ENCODE assay signal across 2 cellular contexts in the genomic region with DNA sequence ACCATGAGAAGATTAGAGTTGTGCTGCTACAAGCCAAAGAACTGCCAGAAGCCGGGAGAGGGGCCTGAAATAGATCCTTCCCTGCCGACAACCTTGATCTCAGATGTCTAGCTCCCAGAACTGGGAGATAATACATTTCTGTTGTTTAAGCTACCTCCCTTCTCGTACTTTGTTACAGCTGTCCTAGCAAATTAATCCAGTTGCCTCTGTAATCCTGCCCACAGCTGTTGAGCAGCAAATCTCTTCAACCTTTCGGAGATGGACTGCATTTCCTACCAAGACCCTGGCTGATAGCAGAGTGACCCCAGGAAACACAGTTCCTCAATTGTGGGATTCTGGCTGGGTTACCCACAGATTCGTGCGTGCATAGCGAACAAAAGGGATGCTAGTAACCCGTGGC.
TF ChIP-seq lines count a peak whose summit lies in the region.

No MANE protein-coding gene starts in this region.

TF ChIP-seq in HepG2, 621 proteins besides CTCF, POLR2A, EP300 and RAD21 (continues in another document):
- TF ChIP-seq ZEB1 (IDR thresholded peaks at IDR 0.05; ENCODE audit: insufficient replicate concordance, low read depth), result no peak
- no peak for TF ChIP-seq ZNF275 (CRISPR knock-in tag; IDR thresholded peaks at IDR 0.05; ENCODE audit: borderline replicate concordance)
- no peak for TF ChIP-seq RFX3 (CRISPR knock-in tag; IDR thresholded peaks at IDR 0.05)
- TF ChIP-seq ETV5 (CRISPR knock-in tag; IDR thresholded peaks at IDR 0.05; ENCODE audit: borderline replicate concordance), result no peak
- no peak for TF ChIP-seq STAT5B (CRISPR knock-in tag; IDR thresholded peaks at IDR 0.05)
- no peak for TF ChIP-seq ARID3A (IDR thresholded peaks at IDR 0.05; ENCODE audit: low read depth, low read length)
- TF ChIP-seq PPARG (CRISPR knock-in tag; conservative IDR thresholded peaks at IDR 0.05), result no peak
- TF ChIP-seq, protein P1, sequence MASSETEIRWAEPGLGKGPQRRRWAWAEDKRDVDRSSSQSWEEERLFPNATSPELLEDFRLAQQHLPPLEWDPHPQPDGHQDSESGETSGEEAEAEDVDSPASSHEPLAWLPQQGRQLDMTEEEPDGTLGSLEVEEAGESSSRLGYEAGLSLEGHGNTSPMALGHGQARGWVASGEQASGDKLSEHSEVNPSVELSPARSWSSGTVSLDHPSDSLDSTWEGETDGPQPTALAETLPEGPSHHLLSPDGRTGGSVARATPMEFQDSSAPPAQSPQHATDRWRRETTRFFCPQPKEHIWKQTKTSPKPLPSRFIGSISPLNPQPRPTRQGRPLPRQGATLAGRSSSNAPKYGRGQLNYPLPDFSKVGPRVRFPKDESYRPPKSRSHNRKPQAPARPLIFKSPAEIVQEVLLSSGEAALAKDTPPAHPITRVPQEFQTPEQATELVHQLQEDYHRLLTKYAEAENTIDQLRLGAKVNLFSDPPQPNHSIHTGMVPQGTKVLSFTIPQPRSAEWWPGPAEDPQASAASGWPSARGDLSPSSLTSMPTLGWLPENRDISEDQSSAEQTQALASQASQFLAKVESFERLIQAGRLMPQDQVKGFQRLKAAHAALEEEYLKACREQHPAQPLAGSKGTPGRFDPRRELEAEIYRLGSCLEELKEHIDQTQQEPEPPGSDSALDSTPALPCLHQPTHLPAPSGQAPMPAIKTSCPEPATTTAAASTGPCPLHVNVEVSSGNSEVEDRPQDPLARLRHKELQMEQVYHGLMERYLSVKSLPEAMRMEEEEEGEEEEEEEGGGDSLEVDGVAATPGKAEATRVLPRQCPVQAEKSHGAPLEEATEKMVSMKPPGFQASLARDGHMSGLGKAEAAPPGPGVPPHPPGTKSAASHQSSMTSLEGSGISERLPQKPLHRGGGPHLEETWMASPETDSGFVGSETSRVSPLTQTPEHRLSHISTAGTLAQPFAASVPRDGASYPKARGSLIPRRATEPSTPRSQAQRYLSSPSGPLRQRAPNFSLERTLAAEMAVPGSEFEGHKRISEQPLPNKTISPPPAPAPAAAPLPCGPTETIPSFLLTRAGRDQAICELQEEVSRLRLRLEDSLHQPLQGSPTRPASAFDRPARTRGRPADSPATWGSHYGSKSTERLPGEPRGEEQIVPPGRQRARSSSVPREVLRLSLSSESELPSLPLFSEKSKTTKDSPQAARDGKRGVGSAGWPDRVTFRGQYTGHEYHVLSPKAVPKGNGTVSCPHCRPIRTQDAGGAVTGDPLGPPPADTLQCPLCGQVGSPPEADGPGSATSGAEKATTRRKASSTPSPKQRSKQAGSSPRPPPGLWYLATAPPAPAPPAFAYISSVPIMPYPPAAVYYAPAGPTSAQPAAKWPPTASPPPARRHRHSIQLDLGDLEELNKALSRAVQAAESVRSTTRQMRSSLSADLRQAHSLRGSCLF (CRISPR knock-in tag; IDR thresholded peaks at IDR 0.05; ENCODE audit: borderline replicate concordance), result no peak
- no peak for TF ChIP-seq ZFYVE20 (CRISPR knock-in tag; IDR thresholded peaks at IDR 0.05; ENCODE audit: borderline replicate concordance, low read depth)
- TF ChIP-seq PATZ1 (CRISPR knock-in tag; IDR thresholded peaks at IDR 0.05), result no peak
- TF ChIP-seq GABPB1 (CRISPR knock-in tag; IDR thresholded peaks at IDR 0.05), result no peak
- TF ChIP-seq ATM (IDR thresholded peaks at IDR 0.05; ENCODE audit: borderline replicate concordance), result no peak

TF ChIP-seq in GM12878, 131 proteins besides CTCF, POLR2A, EP300 and RAD21:
- TF ChIP-seq SPI1 (IDR thresholded peaks at IDR 0.05; ENCODE audit: borderline replicate concordance, insufficient read depth, low read depth, low read length), result 0 out of 2 replicates have a peak, but pooled peaks have one; percentile 9
- TF ChIP-seq NR2C1 (IDR thresholded peaks at IDR 0.05), result no peak
- no peak for TF ChIP-seq CUX1 (IDR thresholded peaks at IDR 0.05; ENCODE audit: insufficient replicate concordance, low read depth, low read length)
- TF ChIP-seq SREBF2 (IDR thresholded peaks at IDR 0.05; ENCODE audit: low read length), result no peak
- no peak for TF ChIP-seq ZNF592 (IDR thresholded peaks at IDR 0.05)
TF ChIP-seq in GM12878: peak in this region for 1.
